ENCODE assay signal across 20 cellular contexts in the genomic region with DNA sequence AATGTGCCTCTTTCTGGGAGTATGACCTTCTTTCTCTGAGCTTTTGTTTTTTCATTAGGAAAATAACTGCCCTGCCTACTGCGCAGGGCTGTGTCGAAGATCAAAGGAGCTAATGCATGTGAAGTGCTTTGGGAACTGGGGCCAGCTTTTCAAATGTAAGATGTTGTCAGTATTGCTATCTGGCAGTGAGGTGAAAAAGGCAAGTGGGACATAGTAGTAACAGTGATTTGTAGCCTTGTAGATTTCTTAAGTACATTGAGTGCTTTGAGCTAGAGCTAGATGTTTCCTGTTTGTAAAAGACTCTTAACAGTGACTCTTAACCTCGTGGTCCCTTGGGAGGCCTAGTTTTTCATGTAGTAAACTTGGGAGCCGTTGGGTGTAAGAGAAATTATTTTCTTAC.
DNase-seq lines count a peak whose midpoint lies in the region; ATAC-seq and TF ChIP-seq lines count a peak whose summit lies in the region.
"Had no signal": no experiment of that assay in that cellular context is flagged by ENCODE, and none has a peak within 500 bp of the region (broad histone marks: within the 10 kb centered on the region; RNA-seq: fewer than 3 reads in every experiment).

No MANE protein-coding gene starts in this region.

- H3K4me3 Mint-ChIP-seq in mesothelial cell of epicardium (no peak overlapping the region), endodermal cell (no peak overlapping the region)
- H3K4me3 Mint-ChIP-seq: activated T-cell treated with anti-CD3 and anti-CD28 coated beads, Interleukin-2, amount 50 U/mL, for 4 hours; CD4-positive, alpha-beta memory T cell; stimulated activated effector memory CD8-positive, alpha-beta T cell treated with anti-CD3 and anti-CD28 coated beads, Interleukin-12 subunit alpha, Interleukin-12 subunit beta, amount 100 ng/mL, for 72 hours had no signal

- no peaks in the 10 kb centered on the region for H3K4me1 ChIP-seq in endodermal cell (ENCODE audit: control insufficient read depth, insufficient read depth, low read length)
- H3K4me1 ChIP-seq: colonic mucosa had no signal

- H3K4me3 ChIP-seq in choroid plexus epithelial cell (ENCODE audit: low read depth, low read length) (no peak overlapping the region), endodermal cell (ENCODE audit: low read length) (no peak overlapping the region)
- H3K4me3 ChIP-seq: colonic mucosa had no signal

- DNase-seq in COLO829 (ENCODE audit: low spot score) (peak; percentile 16), NCI-H1436 treated with DMSO at 0.1 percent for 48 hours (lab: John Stamatoyannopoulos, UW) (peak; percentile 28), choroid plexus epithelial cell (ENCODE audit: low read depth) (peak; percentile 57), mesothelial cell of epicardium (ENCODE audit: low spot score in 2 of 2, unreplicated experiment in 2 of 2) (no peak), kidney glomerular epithelial cell (lab: John Stamatoyannopoulos, UW) (no peak), endodermal cell (no peak), NCI-H187 treated with DMSO at 0.1 percent for 48 hours (lab: John Stamatoyannopoulos, UW) (no peak)
- DNase-seq: activated naive CD4-positive, alpha-beta T cell treated with anti-CD3 and anti-CD28 coated beads, Interleukin-2, amount 50 U/mL, for 16 hours; activated T-cell treated with anti-CD3 and anti-CD28 coated beads, Interleukin-2, amount 50 U/mL, for 4 hours; CD4-positive, alpha-beta memory T cell; colonic mucosa; KBM-7; MV-4-11; NCI-H2029 treated with DMSO at 0.1 percent for 48 hours; nucleus accumbens; right cardiac atrium; SIG-M5; T-helper 2 cell had no signal

- H3K4me1 Mint-ChIP-seq in mesothelial cell of epicardium (peaks cover 21% of the 10 kb centered on the region), endodermal cell (peaks cover 9% of the 10 kb centered on the region)
- H3K4me1 Mint-ChIP-seq: CD4-positive, alpha-beta memory T cell; stimulated activated effector memory CD8-positive, alpha-beta T cell treated with anti-CD3 and anti-CD28 coated beads, Interleukin-12 subunit alpha, Interleukin-12 subunit beta, amount 100 ng/mL, for 72 hours had no signal

- H3K9me3 ChIP-seq in endodermal cell (ENCODE audit: control insufficient read depth, low read length): peaks cover 3% of the 10 kb centered on the region
- H3K9me3 ChIP-seq: colonic mucosa had no signal

- H3K36me3 ChIP-seq in endodermal cell (ENCODE audit: control insufficient read depth, insufficient read depth, low read length): no peaks in the 10 kb centered on the region
- H3K36me3 ChIP-seq: colonic mucosa had no signal

- 62 to 73% methylated on average over 3 to 4 of the region's 4 CpGs for WGBS in endodermal cell (ENCODE audit: insufficient coverage in 1 of 2, insufficient read length in 1 of 2), 2 experiments

- no peak overlapping the region for H3K27ac ChIP-seq in endodermal cell (ENCODE audit: low read depth, low read length)
- H3K27ac ChIP-seq: colonic mucosa had no signal

- H3K9ac ChIP-seq in endodermal cell (ENCODE audit: extremely low read depth, low read length, poor library complexity, severe bottlenecking): no peak overlapping the region

- no peak for ATAC-seq in GM18519 (IDR thresholded peaks at IDR 0.05; ENCODE audit: low FRiP score, unreplicated experiment)
- ATAC-seq: activated T-cell treated with anti-CD3 and anti-CD28 coated beads, Interleukin-2, amount 50 U/mL, for 4 hours; stimulated activated effector memory CD8-positive, alpha-beta T cell treated with anti-CD3 and anti-CD28 coated beads, Interleukin-12 subunit alpha, Interleukin-12 subunit beta, amount 100 ng/mL, for 72 hours had no signal

- peaks cover 29% of the 10 kb centered on the region for H3K9me3 Mint-ChIP-seq in mesothelial cell of epicardium
- peaks cover 30% of the 10 kb centered on the region for H3K9me3 Mint-ChIP-seq in endodermal cell

- TF ChIP-seq CTCF in choroid plexus epithelial cell (conservative IDR thresholded peaks at IDR 0.05; ENCODE audit: low read depth, low read length): no peak
- TF ChIP-seq CTCF in mesothelial cell of epicardium (IDR thresholded peaks at IDR 0.05; ENCODE audit: unreplicated experiment): no peak
- TF ChIP-seq CTCF in endodermal cell (conservative IDR thresholded peaks at IDR 0.05): no peak

- no peaks in the 10 kb centered on the region for H3K27me3 ChIP-seq in endodermal cell (ENCODE audit: control insufficient read depth, insufficient read depth, low read length, poor library complexity, severe bottlenecking)
- H3K27me3 ChIP-seq: colonic mucosa had no signal

- H3K27ac Mint-ChIP-seq in mesothelial cell of epicardium: peak overlapping the region; percentile 85
- no peak overlapping the region for H3K27ac Mint-ChIP-seq in endodermal cell
- H3K27ac Mint-ChIP-seq: CD4-positive, alpha-beta memory T cell; stimulated activated effector memory CD8-positive, alpha-beta T cell treated with anti-CD3 and anti-CD28 coated beads, Interleukin-12 subunit alpha, Interleukin-12 subunit beta, amount 100 ng/mL, for 72 hours had no signal

- H3K27me3 Mint-ChIP-seq in mesothelial cell of epicardium (ENCODE audit: low read depth) (no peaks in the 10 kb centered on the region), endodermal cell (ENCODE audit: insufficient read depth) (peaks cover 1% of the 10 kb centered on the region)

- H3K36me3 Mint-ChIP-seq in mesothelial cell of epicardium: peaks cover 14% of the 10 kb centered on the region
- H3K36me3 Mint-ChIP-seq in endodermal cell (ENCODE audit: low read depth): no peaks in the 10 kb centered on the region
- H3K36me3 Mint-ChIP-seq: CD4-positive, alpha-beta memory T cell; stimulated activated effector memory CD8-positive, alpha-beta T cell treated with anti-CD3 and anti-CD28 coated beads, Interleukin-12 subunit alpha, Interleukin-12 subunit beta, amount 100 ng/mL, for 72 hours had no signal

Comparison
In these comparisons a context has a peak if more than half of its experiments do, and no peak if none do; other contexts are left out.
1. DNase-seq: peak in COLO829 (single experiment), NCI-H1436 treated with DMSO at 0.1 percent for 48 hours (single experiment) and choroid plexus epithelial cell (single experiment); none in mesothelial cell of epicardium (0 of 2), kidney glomerular epithelial cell (single experiment), endodermal cell (single experiment) and NCI-H187 treated with DMSO at 0.1 percent for 48 hours (single experiment).